ENCODE assay signal across 8 cellular contexts in the genomic region with DNA sequence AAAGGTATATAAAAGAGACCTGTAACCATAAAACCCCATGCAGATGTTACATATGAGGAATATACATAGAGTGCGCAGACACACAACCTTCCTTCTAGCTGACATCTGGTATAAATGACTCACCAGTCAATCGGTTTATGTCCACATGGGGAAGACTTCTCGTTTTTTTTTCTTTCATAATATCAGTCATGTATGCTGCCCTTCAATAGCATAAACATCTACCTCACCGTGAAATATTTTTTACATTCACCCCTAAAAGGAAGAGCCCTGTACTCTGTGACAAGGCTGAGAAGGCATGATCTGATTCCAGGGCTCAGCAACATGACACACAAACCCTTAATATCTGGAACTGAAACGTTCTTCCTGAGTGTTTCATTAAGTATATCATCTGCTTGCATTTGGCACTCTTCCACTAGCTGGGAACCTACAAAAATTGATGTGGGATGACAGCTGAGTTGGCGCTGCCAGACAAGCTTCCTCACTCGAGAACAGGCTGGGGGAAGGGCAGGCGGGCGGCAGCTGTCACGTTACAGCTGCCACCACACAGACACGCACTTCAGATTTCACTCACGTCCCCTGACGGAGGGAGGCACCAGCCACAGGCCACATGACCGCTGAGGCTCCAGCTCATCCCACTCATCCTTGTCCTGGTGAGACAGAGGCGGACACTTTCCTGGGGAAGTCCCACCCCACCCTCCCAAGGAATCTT.
DNase-seq lines count a peak whose midpoint lies in the region; ATAC-seq and TF ChIP-seq lines count a peak whose summit lies in the region.

No MANE protein-coding gene starts in this region.

- H3K4me1 Mint-ChIP-seq in type B pancreatic cell (ENCODE audit: unreplicated experiment) = peaks cover 44% of the 10 kb centered on the region

- peak; percentile 66 for ATAC-seq in GM21390 (IDR thresholded peaks at IDR 0.05; ENCODE audit: unreplicated experiment)

- H3K9me3 ChIP-seq in endocrine pancreas (ENCODE audit: control insufficient read depth, low read length) = no peaks in the 10 kb centered on the region

- H3K4me3 Mint-ChIP-seq in type B pancreatic cell = no peak overlapping the region

- H3K36me3 Mint-ChIP-seq in type B pancreatic cell = peaks cover 4% of the 10 kb centered on the region

- DNase-seq in ELR (ENCODE audit: low read depth) = peak; percentile 87
- DNase-seq in HT1080 (ENCODE audit: low read depth) = peak; percentile 80
- peak; percentile 82 for DNase-seq in SIG-M5 (lab: John Stamatoyannopoulos, UW)
- DNase-seq in mucosa of gallbladder (ENCODE audit: low spot score) = peak; percentile 70
- no peak for DNase-seq in type B pancreatic cell (ENCODE audit: extremely low spot score, unreplicated experiment)
- no peak for DNase-seq in GOT3 (lab: John Stamatoyannopoulos, UW)

- TF ChIP-seq CTCF in type B pancreatic cell (conservative IDR thresholded peaks at IDR 0.05) = no peak

- peak overlapping the region; percentile 63 for H3K9ac ChIP-seq in endocrine pancreas (ENCODE audit: control insufficient read depth, insufficient read depth, low read length)

- H3K4me1 ChIP-seq in endocrine pancreas (ENCODE audit: control insufficient read depth, insufficient read depth, low read length) = peaks cover 4% of the 10 kb centered on the region

- no peaks in the 10 kb centered on the region for H3K27me3 ChIP-seq in endocrine pancreas (ENCODE audit: control insufficient read depth, insufficient read depth, low read length)

- no peak overlapping the region for H3K4me3 ChIP-seq in endocrine pancreas (ENCODE audit: control insufficient read depth, insufficient read depth, low read length)

- peak overlapping the region; percentile 40 for H3K27ac Mint-ChIP-seq in type B pancreatic cell

- H3K9me3 Mint-ChIP-seq in type B pancreatic cell = no peaks in the 10 kb centered on the region

- no peaks in the 10 kb centered on the region for H3K27me3 Mint-ChIP-seq in type B pancreatic cell

- no peaks in the 10 kb centered on the region for H3K36me3 ChIP-seq in endocrine pancreas (ENCODE audit: control insufficient read depth, insufficient read depth, low read length)

Comparison
In these comparisons a context has a peak if more than half of its experiments do, and no peak if none do; other contexts are left out.
1. DNase-seq: peak in ELR (single experiment), HT1080 (single experiment), SIG-M5 (single experiment) and mucosa of gallbladder (single experiment); none in type B pancreatic cell (single experiment) and GOT3 (single experiment).